8 cellular contexts compared by ENCODE assay signal in the genomic region with DNA sequence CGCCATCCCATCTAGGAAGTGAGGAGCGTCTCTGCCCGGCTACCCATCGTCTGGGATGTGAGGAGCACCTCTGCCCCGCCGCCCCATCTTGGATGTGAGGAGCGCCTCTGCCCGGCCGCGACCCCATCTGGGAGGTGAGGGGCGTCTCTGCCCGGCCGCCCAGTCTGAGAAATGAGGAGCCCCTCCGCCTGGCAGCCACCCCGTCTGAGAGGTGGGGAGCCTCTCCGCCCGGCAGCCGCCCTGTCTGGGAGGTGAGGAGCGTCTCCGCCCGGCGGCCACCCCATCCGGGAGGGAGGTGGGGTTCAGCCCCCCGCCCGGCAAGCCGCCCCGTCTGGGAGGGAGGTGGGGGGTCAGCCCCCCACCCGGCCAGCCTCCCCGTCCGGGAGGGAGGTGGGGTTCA. TPM values are rescaled to one million over a fixed set of nuclear protein-coding genes. Genes with fewer than 3 reads are reported as not detected.
"Had no signal": no experiment of that assay in that cellular context is flagged by ENCODE, and none has a peak within 500 bp of the region (broad histone marks: within the 10 kb centered on the region; RNA-seq: fewer than 3 reads in every experiment).

No MANE protein-coding gene starts in this region.

RNA-seq across cellular contexts. Expression of gene NIPAL4, which starts 40.5 kb away (rescaled TPM):
- total RNA-seq: neural crest cell, occipital lobe, pancreas, progenitor cell of endocrine pancreas, pulmonary artery endothelial cell had no signal
- polyA plus RNA-seq: naive thymus-derived CD8-positive, alpha-beta T cell; neural cell; ovary had no signal
